ENCODE assay signal across 8 cellular contexts in the genomic region with DNA sequence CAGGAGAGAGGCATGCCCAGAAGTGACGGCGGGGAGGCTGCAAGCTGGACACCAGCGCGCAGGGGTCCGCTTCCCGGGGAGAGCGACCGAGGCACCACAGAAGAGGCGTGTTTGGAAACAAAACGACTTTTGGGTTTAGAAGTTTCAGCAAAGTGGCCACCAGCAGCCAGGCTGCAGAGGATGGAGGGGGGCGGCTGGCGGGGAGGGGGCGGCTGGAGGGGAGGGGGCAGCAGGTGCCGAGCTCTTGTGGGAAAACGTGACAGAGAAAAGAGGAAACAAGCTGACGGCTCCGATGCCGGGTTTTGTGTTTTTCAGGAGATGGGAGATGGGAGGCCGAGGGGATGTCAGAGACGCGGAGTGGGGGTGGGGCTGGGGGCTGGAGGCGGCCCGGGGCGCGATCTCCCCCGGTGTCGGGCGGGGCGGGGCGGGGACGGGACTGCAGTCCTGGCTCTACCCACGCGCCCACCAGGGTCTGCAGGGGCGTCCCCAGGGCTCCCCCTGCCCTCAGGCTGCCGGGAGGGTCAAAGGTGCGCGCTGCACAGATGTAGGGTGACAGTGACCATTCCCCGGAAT. TPM values are rescaled to one million over a fixed set of nuclear protein-coding genes. Genes with fewer than 3 reads are reported as not detected.
DNase-seq lines count a peak whose midpoint lies in the region; ATAC-seq and TF ChIP-seq lines count a peak whose summit lies in the region.

No MANE protein-coding gene starts in this region.

- POLR2A ChIA-PET in naive thymus-derived CD4-positive, alpha-beta T cell (lab: Charles Lee): interaction anchor here (1.3 kb wide), 1 partner anchor 53 kb away, joined by 3 read pairs; no protein-coding TSS in a partner anchor

- CTCF ChIA-PET in activated naive CD4-positive, alpha-beta T cell treated with anti-CD3 and anti-CD28 coated beads for 36 hours (lab: Charles Lee): no interaction called here
- CTCF ChIA-PET in naive thymus-derived CD4-positive, alpha-beta T cell (lab: Charles Lee): no interaction called here

- no peaks in the 10 kb centered on the region for H3K27me3 ChIP-seq in effector memory CD4-positive, alpha-beta T cell (replicated peaks; ENCODE audit: control insufficient read depth, insufficient read depth, low read length, poor library complexity, severe bottlenecking)
- H3K27me3 ChIP-seq in naive thymus-derived CD4-positive, alpha-beta T cell (ENCODE audit: control insufficient read depth in 2 of 2, insufficient read depth in 2 of 2, low read length in 2 of 2): no peaks in the 10 kb centered on the region
- peaks cover 0 to 7% of the 10 kb centered on the region in 2 donors for H3K27me3 ChIP-seq in uterus

- H3K27me3 Mint-ChIP-seq in activated naive CD4-positive, alpha-beta T cell treated with anti-CD3 and anti-CD28 coated beads for 36 hours (ENCODE audit: low read depth): peaks cover 9% of the 10 kb centered on the region
- peaks cover 0 to 38% (median 0%) of the 10 kb centered on the region in 5 donors for H3K27me3 Mint-ChIP-seq in naive thymus-derived CD4-positive, alpha-beta T cell

- peaks cover 9% of the 10 kb centered on the region for H3K4me1 Mint-ChIP-seq in activated naive CD4-positive, alpha-beta T cell treated with anti-CD3 and anti-CD28 coated beads for 36 hours (ENCODE audit: low read depth)
- H3K4me1 Mint-ChIP-seq in naive thymus-derived CD4-positive, alpha-beta T cell: peaks cover 7 to 31% (median 23%) of the 10 kb centered on the region in 7 donors

- no peak for DNase-seq in activated naive CD4-positive, alpha-beta T cell treated with anti-CD3 and anti-CD28 coated beads for 36 hours
- no peak for DNase-seq in activated naive CD4-positive, alpha-beta T cell (lab: John Stamatoyannopoulos, UW)
- DNase-seq in effector memory CD4-positive, alpha-beta T cell: no peak
- no peak for DNase-seq in naive thymus-derived CD4-positive, alpha-beta T cell
- DNase-seq in uterus (no peak), GF-D8 (lab: John Stamatoyannopoulos, UW) (no peak), HCEC 1CT (no peak), D341Med (ENCODE audit: low spot score) (no peak)

- no peaks in the 10 kb centered on the region for H3K9me3 Mint-ChIP-seq in activated naive CD4-positive, alpha-beta T cell treated with anti-CD3 and anti-CD28 coated beads for 36 hours
- peaks cover 0 to 3% (median 0%) of the 10 kb centered on the region in 11 donors for H3K9me3 Mint-ChIP-seq in naive thymus-derived CD4-positive, alpha-beta T cell

- no peak overlapping the region for H3K27ac Mint-ChIP-seq in activated naive CD4-positive, alpha-beta T cell treated with anti-CD3 and anti-CD28 coated beads for 36 hours
- peak overlapping the region in 4 of 9 donors; percentile 13 to 76 (median 62) for H3K27ac Mint-ChIP-seq in naive thymus-derived CD4-positive, alpha-beta T cell

- no peak overlapping the region for H3K27ac ChIP-seq in effector memory CD4-positive, alpha-beta T cell (ENCODE audit: insufficient read depth, low read length, poor library complexity, severe bottlenecking)
- no peak overlapping the region for H3K27ac ChIP-seq in naive thymus-derived CD4-positive, alpha-beta T cell (ENCODE audit: low read depth, low read length)
- peak overlapping the region; percentile 64 to 65 for H3K27ac ChIP-seq in uterus

- no peaks in the 10 kb centered on the region for H3K36me3 Mint-ChIP-seq in activated naive CD4-positive, alpha-beta T cell treated with anti-CD3 and anti-CD28 coated beads for 36 hours (ENCODE audit: low read depth)
- H3K36me3 Mint-ChIP-seq in naive thymus-derived CD4-positive, alpha-beta T cell: peaks cover 0 to 3% (median 0%) of the 10 kb centered on the region in 5 donors

- no peaks in the 10 kb centered on the region for H3K36me3 ChIP-seq in effector memory CD4-positive, alpha-beta T cell (ENCODE audit: control insufficient read depth, insufficient read depth, low read length)
- H3K36me3 ChIP-seq in naive thymus-derived CD4-positive, alpha-beta T cell (ENCODE audit: control insufficient read depth in 2 of 3, insufficient read depth in 3 of 3, low read length in 3 of 3): no peaks in the 10 kb centered on the region
- H3K36me3 ChIP-seq in uterus: no peaks in the 10 kb centered on the region

- H3K4me3 Mint-ChIP-seq in activated naive CD4-positive, alpha-beta T cell treated with anti-CD3 and anti-CD28 coated beads for 36 hours: peak overlapping the region; percentile 62
- H3K4me3 Mint-ChIP-seq in naive thymus-derived CD4-positive, alpha-beta T cell: peak overlapping the region; percentile 60 to 91 (median 70)

- no peak for ATAC-seq in naive thymus-derived CD4-positive, alpha-beta T cell

- intact Hi-C loops in activated naive CD4-positive, alpha-beta T cell treated with anti-CD3 and anti-CD28 coated beads for 36 hours (cut with micrococcal nuclease): loop anchor here (2.0 kb wide), 1 partner anchor 240 kb away; no protein-coding TSS in a partner anchor
- intact Hi-C loops in naive thymus-derived CD4-positive, alpha-beta T cell (cut with micrococcal nuclease): loop anchor here (2.0 to 10.0 kb wide), 3 partner anchors 54 to 320 kb away; no protein-coding TSS in a partner anchor
- intact Hi-C loops in uterus (cut with DNase I; ENCODE audit: low total_unique reads): no loop called here

- peak overlapping the region; percentile 63 for H3K4me3 ChIP-seq in effector memory CD4-positive, alpha-beta T cell (ENCODE audit: insufficient read depth, low read depth, low read length, poor library complexity, severe bottlenecking)
- H3K4me3 ChIP-seq in naive thymus-derived CD4-positive, alpha-beta T cell (ENCODE audit: low read length): peak overlapping the region; percentile 30
- H3K4me3 ChIP-seq in uterus: peak overlapping the region in 1 of 2 donors; percentile 56

- H3K9me3 ChIP-seq in effector memory CD4-positive, alpha-beta T cell (ENCODE audit: control insufficient read depth, low read length): no peaks in the 10 kb centered on the region
- H3K9me3 ChIP-seq in naive thymus-derived CD4-positive, alpha-beta T cell (ENCODE audit: control insufficient read depth in 2 of 3, low read length in 3 of 3): no peaks in the 10 kb centered on the region
- no peaks in the 10 kb centered on the region for H3K9me3 ChIP-seq in uterus

- TF ChIP-seq CTCF in uterus (IDR thresholded peaks at IDR 0.05): no peak

- H3K4me1 ChIP-seq in effector memory CD4-positive, alpha-beta T cell (ENCODE audit: control insufficient read depth, insufficient read depth, low read length, poor library complexity, severe bottlenecking): peaks cover 10% of the 10 kb centered on the region
- no peaks in the 10 kb centered on the region for H3K4me1 ChIP-seq in naive thymus-derived CD4-positive, alpha-beta T cell (ENCODE audit: control insufficient read depth in 2 of 2, insufficient read depth in 2 of 2, low read length in 2 of 2)
- peaks cover 0 to 12% of the 10 kb centered on the region in 2 donors for H3K4me1 ChIP-seq in uterus

- no peak for TF ChIP-seq POLR2A in uterus (IDR thresholded peaks at IDR 0.05)

RNA-seq across cellular contexts. Expression of a gene that starts 32.1 kb away (rescaled TPM):
- total RNA-seq in activated naive CD4-positive, alpha-beta T cell treated with anti-CD3 and anti-CD28 coated beads for 36 hours: 1 to 10 TPM; 1.6 to 2.2 TPM
- total RNA-seq in naive thymus-derived CD4-positive, alpha-beta T cell: 10 to 100 TPM in 2 of 5 experiments, 1 to 10 TPM in 3; 3.0 to 19.6 (median 4.3) TPM
- polyA plus RNA-seq in naive thymus-derived CD4-positive, alpha-beta T cell: 1 to 10 TPM in 1 of 2 donors, under 1 TPM in 1; 0.84 to 8.4 TPM
- 10 to 100 TPM in 3 of 4 donors, 1 to 10 TPM in 1; 9.9 to 44.7 (median 21.5) TPM for total RNA-seq in uterus

Comparison
In these comparisons a context has a peak if more than half of its experiments do, and no peak if none do; other contexts are left out.
1. H3K27ac ChIP-seq: peak in uterus (2 of 2); none in effector memory CD4-positive, alpha-beta T cell (single experiment) and naive thymus-derived CD4-positive, alpha-beta T cell (single experiment).